17 cellular contexts compared by ENCODE assay signal in genomic region chr12:57540998-57541397, GRCh38. TPM values are rescaled to one million over a fixed set of nuclear protein-coding genes. Genes with fewer than 3 reads are reported as not detected.
"Had no signal": no experiment of that assay in that cellular context is flagged by ENCODE, and none has a peak within 500 bp of the region (broad histone marks: within the 10 kb centered on the region; RNA-seq: fewer than 3 reads in every experiment).

No MANE protein-coding gene starts in this region.

- H3K4me3 Mint-ChIP-seq: activated CD8-positive, alpha-beta T cell treated with anti-CD3 and anti-CD28 coated beads for 36 hours; activated naive CD4-positive, alpha-beta T cell treated with anti-CD3 and anti-CD28 coated beads, Interleukin-2, amount 50 U/mL, for 24 hours; neural progenitor cell; WTC11 had no signal

- H3K27ac Mint-ChIP-seq: activated CD8-positive, alpha-beta T cell treated with anti-CD3 and anti-CD28 coated beads for 36 hours; activated naive CD4-positive, alpha-beta T cell treated with anti-CD3 and anti-CD28 coated beads, Interleukin-2, amount 50 U/mL, for 24 hours; neural progenitor cell; WTC11 had no signal

- ATAC-seq: activated CD8-positive, alpha-beta T cell treated with anti-CD3 and anti-CD28 coated beads for 36 hours; esophagus mucosa; sciatic nerve; WTC11 had no signal

- H3K36me3 ChIP-seq: neural progenitor cell, ovary had no signal

- H3K27ac ChIP-seq: adrenal gland, neural progenitor cell, ovary, thoracic aorta had no signal

- H3K9me3 ChIP-seq: adrenal gland, ovary, thoracic aorta had no signal

- DNase-seq: activated CD4-positive, alpha-beta T cell treated with anti-CD3 and anti-CD28 coated beads for 4 hours; activated CD8-positive, alpha-beta T cell treated with anti-CD3 and anti-CD28 coated beads for 36 hours; activated T-cell treated with anti-CD3 and anti-CD28 coated beads, Interleukin-2, amount 50 U/mL, for 48 hours; adrenal gland; hypothalamus; kidney glomerular epithelial cell; ovary; stimulated activated CD4-positive, alpha-beta T cell treated with anti-CD3 and anti-CD28 coated beads, Interleukin-1b, Interleukin-23, amount 100 ng/mL, for 48 hours; T-helper 2 cell had no signal

- H3K27me3 ChIP-seq: adrenal gland, neural progenitor cell, ovary had no signal

- H3K9ac ChIP-seq: neural progenitor cell had no signal

- H3K27me3 Mint-ChIP-seq: activated CD8-positive, alpha-beta T cell treated with anti-CD3 and anti-CD28 coated beads for 36 hours; activated naive CD4-positive, alpha-beta T cell treated with anti-CD3 and anti-CD28 coated beads, Interleukin-2, amount 50 U/mL, for 24 hours had no signal

- H3K9me3 Mint-ChIP-seq: activated CD8-positive, alpha-beta T cell treated with anti-CD3 and anti-CD28 coated beads for 36 hours; activated naive CD4-positive, alpha-beta T cell treated with anti-CD3 and anti-CD28 coated beads, Interleukin-2, amount 50 U/mL, for 24 hours; neural progenitor cell; WTC11 had no signal

- H3K4me2 ChIP-seq: neural progenitor cell had no signal

- H2AFZ ChIP-seq: neural progenitor cell had no signal

- H3K4me3 ChIP-seq: adrenal gland, neural progenitor cell, ovary, thoracic aorta had no signal

RNA-seq across cellular contexts. Expression of gene KIF5A, which starts 8.8 kb away (rescaled TPM):
- total RNA-seq: mesenteric fat pad, myocyte had no signal
